In genomic region chr10:89332718-89333281, GRCh38 we compare ENCODE assay signal across 8 cellular contexts. TPM values are rescaled to one million over a fixed set of nuclear protein-coding genes. Genes with fewer than 3 reads are reported as not detected.
A peak's percentile ranks its signal among the peaks of the same experiment; 100 is the strongest.
DNase-seq lines count a peak whose midpoint lies in the region; ATAC-seq and TF ChIP-seq lines count a peak whose summit lies in the region.

No MANE protein-coding gene starts in this region.

- no peaks in the 10 kb centered on the region for H3K27me3 ChIP-seq in gastroesophageal sphincter

- TF ChIP-seq CTCF in AG10803 (conservative IDR thresholded peaks at IDR 0.05; ENCODE audit: low read length) (no peak), gastroesophageal sphincter (IDR thresholded peaks at IDR 0.05) (no peak)

- no peak for TF ChIP-seq POLR2A in gastroesophageal sphincter (IDR thresholded peaks at IDR 0.05)

- peaks cover 12 to 81% (median 24%) of the 10 kb centered on the region in 3 donors for H3K4me1 ChIP-seq in gastroesophageal sphincter

- DNase-seq in AG10803 (ENCODE audit: low read depth) (no peak), T-helper 17 cell (no peak), NCI-H510A (lab: John Stamatoyannopoulos, UW) (no peak), NCI-H345 (lab: John Stamatoyannopoulos, UW) (no peak), T1000 (lab: John Stamatoyannopoulos, UW) (no peak)
- no peak for DNase-seq in stimulated activated effector memory CD8-positive, alpha-beta T cell treated with anti-CD3 and anti-CD28 coated beads, Interleukin-12 subunit alpha, Interleukin-12 subunit beta, amount 100 ng/mL, for 72 hours (ENCODE audit: low spot score in 2 of 2)

- no peaks in the 10 kb centered on the region for H3K27me3 Mint-ChIP-seq in T-helper 17 cell

- peaks cover 66% of the 10 kb centered on the region for H3K4me1 Mint-ChIP-seq in T-helper 17 cell
- H3K4me1 Mint-ChIP-seq in stimulated activated effector memory CD8-positive, alpha-beta T cell treated with anti-CD3 and anti-CD28 coated beads, Interleukin-12 subunit alpha, Interleukin-12 subunit beta, amount 100 ng/mL, for 72 hours: peaks cover 46% of the 10 kb centered on the region

- H3K9me3 Mint-ChIP-seq in stimulated activated effector memory CD8-positive, alpha-beta T cell treated with anti-CD3 and anti-CD28 coated beads, Interleukin-12 subunit alpha, Interleukin-12 subunit beta, amount 100 ng/mL, for 72 hours: no peaks in the 10 kb centered on the region

- 20 to 27% methylated on average over 5 of the region's 5 CpGs for WGBS in gastroesophageal sphincter (ENCODE audit: low coverage in 1 of 2), 2 donors

- no peaks in the 10 kb centered on the region for H3K9me3 ChIP-seq in T-helper 17 cell (ENCODE audit: control insufficient read depth, low read length, poor library complexity, severe bottlenecking)
- H3K9me3 ChIP-seq in gastroesophageal sphincter: no peaks in the 10 kb centered on the region

- peaks cover under 1% of the 10 kb centered on the region for H3K36me3 Mint-ChIP-seq in T-helper 17 cell (ENCODE audit: low read depth)
- peaks cover 8% of the 10 kb centered on the region for H3K36me3 Mint-ChIP-seq in stimulated activated effector memory CD8-positive, alpha-beta T cell treated with anti-CD3 and anti-CD28 coated beads, Interleukin-12 subunit alpha, Interleukin-12 subunit beta, amount 100 ng/mL, for 72 hours

- peak overlapping the region; percentile 97 for H3K27ac Mint-ChIP-seq in T-helper 17 cell
- peak overlapping the region; percentile 38 for H3K27ac Mint-ChIP-seq in stimulated activated effector memory CD8-positive, alpha-beta T cell treated with anti-CD3 and anti-CD28 coated beads, Interleukin-12 subunit alpha, Interleukin-12 subunit beta, amount 100 ng/mL, for 72 hours

- peak overlapping the region; percentile 51 for H3K4me3 ChIP-seq in AG10803 (ENCODE audit: low read length)
- H3K4me3 ChIP-seq in gastroesophageal sphincter: peak overlapping the region; percentile 40 to 43

- ATAC-seq in GM21529 (IDR thresholded peaks at IDR 0.05; ENCODE audit: unreplicated experiment) (peak; percentile 18), T-helper 17 cell (no peak), gastroesophageal sphincter (no peak)
- ATAC-seq in stimulated activated effector memory CD8-positive, alpha-beta T cell treated with anti-CD3 and anti-CD28 coated beads, Interleukin-12 subunit alpha, Interleukin-12 subunit beta, amount 100 ng/mL, for 72 hours: no peak

- peaks cover 0 to 12% of the 10 kb centered on the region in 2 donors for H3K36me3 ChIP-seq in gastroesophageal sphincter

- TF ChIP-seq EP300 in gastroesophageal sphincter (IDR thresholded peaks at IDR 0.05): no peak

- peak overlapping the region; percentile 61 to 80 (median 70) for H3K27ac ChIP-seq in gastroesophageal sphincter

- peak overlapping the region; percentile 88 for H3K4me3 Mint-ChIP-seq in T-helper 17 cell
- H3K4me3 Mint-ChIP-seq in stimulated activated effector memory CD8-positive, alpha-beta T cell treated with anti-CD3 and anti-CD28 coated beads, Interleukin-12 subunit alpha, Interleukin-12 subunit beta, amount 100 ng/mL, for 72 hours: peak overlapping the region; percentile 56

RNA-seq across cellular contexts. Expression of gene IFIT3, which starts 5.0 kb away (rescaled TPM):
- total RNA-seq in T-helper 17 cell: 10 to 100 TPM in 1 of 2 donors, 1 to 10 TPM in 1; 5.4 to 10.3 TPM
- total RNA-seq in gastroesophageal sphincter: 10 to 100 TPM in 2 of 4 donors, 1 to 10 TPM in 2; 8.1 to 15.5 (median 11.9) TPM

RNA-seq across cellular contexts. Expression of gene IFIT2, which starts 31.0 kb away (rescaled TPM):
- total RNA-seq in T-helper 17 cell (10 to 100 TPM; 17.6 to 19.5 TPM), gastroesophageal sphincter (1 to 10 TPM; 3.2 to 5.3 (median 3.8) TPM)

RNA-seq across cellular contexts. Expression of gene IFIT1B, which starts 45.1 kb away (rescaled TPM):
- total RNA-seq in T-helper 17 cell (not detected), gastroesophageal sphincter (not detected)

RNA-seq across cellular contexts. Expression of gene IFIT1, which starts 59.6 kb away (rescaled TPM):
- 1 to 10 TPM; 1.9 to 3.8 TPM for total RNA-seq in T-helper 17 cell
- total RNA-seq in gastroesophageal sphincter: 10 to 100 TPM; 10.3 to 16.5 (median 15.2) TPM
